Comparison of ENCODE assay signal across 9 cellular contexts in genomic region chr5:16776611-16777251, GRCh38.
DNase-seq lines count a peak whose midpoint lies in the region; ATAC-seq, FAIRE-seq and TF ChIP-seq lines count a peak whose summit lies in the region.
"Had no signal": no experiment of that assay in that cellular context is flagged by ENCODE, and none has a peak within 500 bp of the region (broad histone marks: within the 10 kb centered on the region; RNA-seq: fewer than 3 reads in every experiment).

No MANE protein-coding gene starts in this region.

- H3K4me3 Mint-ChIP-seq in glutamatergic neuron (ENCODE audit: unreplicated experiment): no peak overlapping the region

- peaks cover 3% of the 10 kb centered on the region for H3K9me3 Mint-ChIP-seq in glutamatergic neuron (ENCODE audit: unreplicated experiment)

- no peak overlapping the region for H3K27ac Mint-ChIP-seq in glutamatergic neuron (ENCODE audit: unreplicated experiment)

- no peaks in the 10 kb centered on the region for H3K9me3 ChIP-seq in small intestine (ENCODE audit: control insufficient read depth, low read depth)

- no peak overlapping the region for H3K27ac ChIP-seq in small intestine (ENCODE audit: low read depth in 1 of 2, low read length in 1 of 2)

- no peak for FAIRE-seq in small intestine (lab: Jason Lieb, UNC)

- peaks cover under 1 to 2% of the 10 kb centered on the region in 2 donors for H3K36me3 ChIP-seq in small intestine (ENCODE audit: control insufficient read depth in 2 of 2, insufficient read depth in 2 of 2, low read length in 2 of 2)

- peaks cover 12% of the 10 kb centered on the region for H3K4me1 Mint-ChIP-seq in glutamatergic neuron (ENCODE audit: low read depth, unreplicated experiment)

- H3K4me1 ChIP-seq in small intestine (ENCODE audit: control insufficient read depth in 2 of 2, insufficient read depth in 1 of 2, low read depth in 1 of 2, low read length in 1 of 2): no peaks in the 10 kb centered on the region

- ATAC-seq in HG02571 (IDR thresholded peaks at IDR 0.05; ENCODE audit: unreplicated experiment): no peak

- no peak overlapping the region for H3K4me3 ChIP-seq in small intestine (ENCODE audit: low read depth in 1 of 2, low read length in 2 of 2)

- no peaks in the 10 kb centered on the region for H3K27me3 Mint-ChIP-seq in glutamatergic neuron (ENCODE audit: unreplicated experiment)

- 62 to 73% (median 65%) methylated on average over 10 of the region's 10 CpGs for WGBS in small intestine, 3 donors

- no peaks in the 10 kb centered on the region for H3K27me3 ChIP-seq in small intestine (ENCODE audit: control insufficient read depth in 2 of 2, insufficient read depth in 2 of 2, low read length in 2 of 2)

- peak; percentile 15 for DNase-seq in DMS53 (lab: John Stamatoyannopoulos, UW)
- DNase-seq in DMS53 treated with DMSO at 0.1 percent for 48 hours (lab: John Stamatoyannopoulos, UW; ENCODE audit: unreplicated experiment): no peak
- DNase-seq in OCI-M1 (lab: John Stamatoyannopoulos, UW): peak; percentile 24
- no peak for DNase-seq in glutamatergic neuron
- peak; percentile 22 for DNase-seq in small intestine
- no peak for DNase-seq in activated CD4-positive, CD25-positive, alpha-beta regulatory T cell (lab: John Stamatoyannopoulos, UW)
- DNase-seq in cortex of kidney (lab: John Stamatoyannopoulos, UW): no peak
- DNase-seq: ACHN had no signal

- no peaks in the 10 kb centered on the region for H3K36me3 Mint-ChIP-seq in glutamatergic neuron (ENCODE audit: unreplicated experiment)

- peak; percentile 36 for TF ChIP-seq CTCF in glutamatergic neuron (IDR thresholded peaks at IDR 0.05; ENCODE audit: partially characterized antibody, unreplicated experiment)

Comparison
In these comparisons a context has a peak if more than half of its experiments do, and no peak if none do; other contexts are left out.
1. DNase-seq: peak in DMS53 (single experiment), OCI-M1 (single experiment) and small intestine (single experiment); none in DMS53 treated with DMSO at 0.1 percent for 48 hours (single experiment), glutamatergic neuron (single experiment), activated CD4-positive, CD25-positive, alpha-beta regulatory T cell (0 of 4) and cortex of kidney (single experiment).